Comparison of ENCODE assay signal across 8 cellular contexts in genomic region chr3:127652246-127652995, GRCh38. TPM values are rescaled to one million over a fixed set of nuclear protein-coding genes. Genes with fewer than 3 reads are reported as not detected.
DNase-seq lines count a peak whose midpoint lies in the region; ATAC-seq, FAIRE-seq and TF ChIP-seq lines count a peak whose summit lies in the region.

No MANE protein-coding gene starts in this region.

- no peak overlapping the region for H3T11ph ChIP-seq in H9 (ENCODE audit: low read length)

- no peak overlapping the region for H3K9ac ChIP-seq in H9 (ENCODE audit: extremely low read depth, insufficient read length, low read length)
- no peak overlapping the region for H3K9ac ChIP-seq in OCI-LY1 (ENCODE audit: low read length)

- H3K79me1 ChIP-seq in H9 (ENCODE audit: insufficient read depth, low read depth, low read length, poor library complexity, severe bottlenecking) = no peaks in the 10 kb centered on the region

- H3K9me3 ChIP-seq in H9 (ENCODE audit: control insufficient read depth, low read depth, low read length) = no peaks in the 10 kb centered on the region
- H3K9me3 ChIP-seq in OCI-LY1 (ENCODE audit: low read length) = no peaks in the 10 kb centered on the region

- H3F3A ChIP-seq in OCI-LY1 (ENCODE audit: insufficient read depth, low read length) = no peaks in the 10 kb centered on the region

- H3K27ac Mint-ChIP-seq in H9 (peak overlapping the region in 1 of 3 experiments; percentile 12; a peak in 1 of 7 replicates), MCF 10A (ENCODE audit: low read depth, unreplicated experiment) (no peak overlapping the region)

- no peak overlapping the region for H4K8ac ChIP-seq in H9 (replicated peaks; ENCODE audit: insufficient read length, low read depth, low read length)

- H3K9me3 Mint-ChIP-seq in H9 (no peaks in the 10 kb centered on the region), MCF 10A (ENCODE audit: unreplicated experiment) (no peaks in the 10 kb centered on the region)

- H2BK120ac ChIP-seq in H9 (ENCODE audit: low read depth, low read length, poor library complexity, severe bottlenecking) = no peak overlapping the region

- no peak overlapping the region for H3K4ac ChIP-seq in H9 (ENCODE audit: low read depth, low read length)

- H2AFZ ChIP-seq in H9 (ENCODE audit: low read length) (no peak overlapping the region), OCI-LY1 (ENCODE audit: low read length) (no peak overlapping the region)

- peak; percentile 63 for TF ChIP-seq CTCF in D721Med (IDR thresholded peaks at IDR 0.05; ENCODE audit: insufficient read depth, missing control alignments)
- TF ChIP-seq CTCF in H9 (conservative IDR thresholded peaks at IDR 0.05) = peak; percentile 95
- TF ChIP-seq CTCF in OCI-LY1 (IDR thresholded peaks at IDR 0.05; ENCODE audit: low read length) = peak; percentile 80
- TF ChIP-seq CTCF in MCF 10A (IDR thresholded peaks at IDR 0.05; ENCODE audit: unreplicated experiment) = peak; percentile 96

- no peaks in the 10 kb centered on the region for H3K9me2 ChIP-seq in OCI-LY1 (ENCODE audit: low read depth, low read length)

- ATAC-seq in HG03460 (IDR thresholded peaks at IDR 0.05; ENCODE audit: unreplicated experiment) = no peak

- no peak overlapping the region for H4K91ac ChIP-seq in H9 (ENCODE audit: insufficient read length, low read depth, low read length)

- no peaks in the 10 kb centered on the region for H3K36me3 ChIP-seq in OCI-LY1 (ENCODE audit: insufficient read depth, low read length)

- H3K56ac ChIP-seq in H9 (ENCODE audit: insufficient read length, low read depth, low read length) = no peak overlapping the region

- no peak overlapping the region for H2AK5ac ChIP-seq in H9 (ENCODE audit: insufficient read length, low read length)

- DNase-seq in D721Med (ENCODE audit: insufficient read length, low spot score) (peak; percentile 52), H9 (peak; percentile 83), MCF 10A (ENCODE audit: unreplicated experiment) (peak; percentile 63), iris pigment epithelial cell (ENCODE audit: low read depth) (peak; percentile 44), middle frontal gyrus (ENCODE audit: extremely low spot score, low spot score) (no peak)
- DNase-seq in stimulated activated CD8-positive, alpha-beta memory T cell treated with anti-CD3 and anti-CD28 coated beads, Interleukin-4, amount 100 ng/mL, for 48 hours = peak; percentile 58

- H3K27me3 ChIP-seq in H9 (ENCODE audit: insufficient read depth, low read length) (no peaks in the 10 kb centered on the region), OCI-LY1 (ENCODE audit: insufficient read depth, low read length) (no peaks in the 10 kb centered on the region)

- no CpG with 5 or more reads among the region's 13 CpGs for WGBS in H9 (ENCODE audit: extremely low coverage, insufficient read length, low lambda C conversion rate)

- H3K23ac ChIP-seq in H9 (ENCODE audit: insufficient read length, low read depth, low read length) = no peak overlapping the region

- H4K20me1 ChIP-seq in H9 (ENCODE audit: control insufficient read depth, insufficient read depth, insufficient read length) = no peaks in the 10 kb centered on the region
- no peaks in the 10 kb centered on the region for H4K20me1 ChIP-seq in OCI-LY1 (ENCODE audit: insufficient read depth, low read length)

- BruUV-seq in MCF 10A (replicated peaks; lab: Mats Ljungman, UMichigan) = no TSS peak

- intact Hi-C loops in MCF 10A (cut with micrococcal nuclease) = loop anchor here (1.0 to 10.0 kb wide), 4 partner anchors 170 to 482 kb away; partner anchors contain the start of gene MGLL

- H3K27ac ChIP-seq in H9 (ENCODE audit: insufficient read length, low read depth, low read length) (no peak overlapping the region), OCI-LY1 (ENCODE audit: low read depth, low read length, poor library complexity, severe bottlenecking) (no peak overlapping the region)

- H3K27me3 Mint-ChIP-seq in H9 (ENCODE audit: low read depth) (no peaks in the 10 kb centered on the region), MCF 10A (ENCODE audit: insufficient read depth, unreplicated experiment) (no peaks in the 10 kb centered on the region)

- CTCF ChIA-PET in MCF 10A (lab: Yijun Ruan, JAX) = interaction anchor here (0.5 to 3.9 kb wide), 20 partner anchors 9 to 795 kb away, joined by 3 to 21 read pairs (median 3); no protein-coding TSS in a partner anchor

- no peak overlapping the region for H2BK20ac ChIP-seq in H9 (ENCODE audit: low read depth, low read length, poor library complexity, severe bottlenecking)

- H2BK12ac ChIP-seq in H9 (ENCODE audit: insufficient read length, low read depth, low read length) = no peak overlapping the region

- no peak overlapping the region for H3K4me3 Mint-ChIP-seq in H9
- H3K4me3 Mint-ChIP-seq in MCF 10A (ENCODE audit: unreplicated experiment) = no peak overlapping the region

- H3K4me1 ChIP-seq in H9 (ENCODE audit: insufficient read depth, low read length) (no peaks in the 10 kb centered on the region), OCI-LY1 (ENCODE audit: insufficient read depth, low read length, severe bottlenecking) (no peaks in the 10 kb centered on the region)

- no peaks in the 10 kb centered on the region for H3K23me2 ChIP-seq in H9 (ENCODE audit: insufficient read length, low read depth, low read length, poor library complexity, severe bottlenecking)

- no peaks in the 10 kb centered on the region for H3K4me1 Mint-ChIP-seq in H9
- H3K4me1 Mint-ChIP-seq in MCF 10A (ENCODE audit: insufficient read depth, unreplicated experiment) = peaks cover 7% of the 10 kb centered on the region

- FAIRE-seq in D721Med (lab: Jason Lieb, UNC) = no peak

- H3K36me3 Mint-ChIP-seq in H9 (ENCODE audit: insufficient read depth in 1 of 3, low read depth in 3 of 3) (peaks cover 0 to 2% (median 0%) of the 10 kb centered on the region in 3 experiments; a peak in 2 of 7 replicates), MCF 10A (ENCODE audit: insufficient read depth, unreplicated experiment) (peaks cover 6% of the 10 kb centered on the region)

- no peak overlapping the region for H3K18ac ChIP-seq in H9 (ENCODE audit: insufficient read length, low read depth, low read length)

- POLR2A ChIA-PET in MCF 10A (lab: Yijun Ruan, JAX) = no interaction called here

- no peak overlapping the region for H3K14ac ChIP-seq in H9 (ENCODE audit: insufficient read depth, low read length)

- no peak overlapping the region for H3K4me3 ChIP-seq in OCI-LY1 (ENCODE audit: low read depth, low read length, poor library complexity, severe bottlenecking)

- no peak overlapping the region for H2BK5ac ChIP-seq in H9 (ENCODE audit: insufficient read length, low read length)

- H2BK15ac ChIP-seq in H9 (ENCODE audit: low read depth, low read length) = no peak overlapping the region

- no peak overlapping the region for H3K4me2 ChIP-seq in H9 (ENCODE audit: insufficient read depth, insufficient read length, low read length)
- H3K4me2 ChIP-seq in OCI-LY1 (ENCODE audit: low read length) = no peak overlapping the region

- H3K79me2 ChIP-seq in H9 (ENCODE audit: insufficient read depth, low read length) (no peaks in the 10 kb centered on the region), OCI-LY1 (ENCODE audit: insufficient read depth, low read length) (no peaks in the 10 kb centered on the region)

- no peak overlapping the region for H4K5ac ChIP-seq in H9 (ENCODE audit: insufficient read length, low read depth, low read length)

RNA-seq across cellular contexts. Expression of gene ABTB1, which starts 20.3 kb away (rescaled TPM):
- total RNA-seq in H9 (2021) (3.9 and 6.2 TPM in 2 replicates), MCF 10A (2022) (9.7 and 10.0 TPM in 2 replicates)

RNA-seq across cellular contexts. Expression of gene PODXL2, which starts 23.4 kb away (rescaled TPM):
- total RNA-seq in H9 (2021) (24.6 and 24.8 TPM in 2 replicates), MCF 10A (2022) (10.1 and 10.4 TPM in 2 replicates)

RNA-seq across cellular contexts. Expression of gene MCM2, which starts 54.2 kb away (rescaled TPM):
- total RNA-seq in H9 (2021) = 164 and 170 TPM in 2 replicates
- 12.5 and 17.5 TPM in 2 replicates for total RNA-seq in MCF 10A (2022)
